Comparison of ENCODE assay signal across 14 cellular contexts in genomic region chr2:131514408-131515166, GRCh38. TPM values are rescaled to one million over a fixed set of nuclear protein-coding genes. Genes with fewer than 3 reads are reported as not detected.
A peak's percentile ranks its signal among the peaks of the same experiment; 100 is the strongest.
DNase-seq lines count a peak whose midpoint lies in the region; ATAC-seq and TF ChIP-seq lines count a peak whose summit lies in the region.
"Not testable (repeated sequence)": the region's sequence is repeated elsewhere in the genome, so short reads cannot be mapped to it uniquely, and the experiment has no call there.
"Had no signal": no experiment of that assay in that cellular context is flagged by ENCODE, and none has a peak within 500 bp of the region (broad histone marks: within the 10 kb centered on the region; RNA-seq: fewer than 3 reads in every experiment).

No MANE protein-coding gene starts in this region.

- POLR2A ChIA-PET in CD8-positive, alpha-beta T cell (lab: Charles Lee); activated CD4-positive, alpha-beta memory T cell treated with anti-CD3 and anti-CD28 coated beads, Interleukin-2, amount 10 ng/mL, durations not matched to agents 7 days and 5 days (lab: Charles Lee): not testable (repeated sequence)

- not testable (repeated sequence) for H3K4me3 ChIP-seq in CD8-positive, alpha-beta T cell (ENCODE audit: low read depth, low read length)

- H3K36me3 ChIP-seq in CD8-positive, alpha-beta T cell (ENCODE audit: insufficient read depth, low read length), result not testable (repeated sequence)

- H3K27me3 Mint-ChIP-seq in CD8-positive, alpha-beta T cell (ENCODE audit: low read depth); activated CD4-positive, alpha-beta memory T cell treated with anti-CD3 and anti-CD28 coated beads, Interleukin-2, amount 10 ng/mL, durations not matched to agents 7 days and 5 days; memory B cell: not testable (repeated sequence)

- H3K27me3 ChIP-seq in CD8-positive, alpha-beta T cell (ENCODE audit: insufficient read depth, low read length), result not testable (repeated sequence)

- H3K4me3 Mint-ChIP-seq in CD8-positive, alpha-beta T cell; activated CD4-positive, alpha-beta memory T cell treated with anti-CD3 and anti-CD28 coated beads, Interleukin-2, amount 10 ng/mL, durations not matched to agents 7 days and 5 days; memory B cell: not testable (repeated sequence)

- not testable (repeated sequence) for TF ChIP-seq CTCF in CD8-positive, alpha-beta T cell (IDR thresholded peaks at IDR 0.05)

- ATAC-seq in CD8-positive, alpha-beta T cell, result not testable (repeated sequence)
- ATAC-seq in GM18868 (IDR thresholded peaks at IDR 0.05; ENCODE audit: unreplicated experiment) (peak; percentile 81), GM19467 (IDR thresholded peaks at IDR 0.05; ENCODE audit: unreplicated experiment) (peak; percentile 55), HG02588 (IDR thresholded peaks at IDR 0.05; ENCODE audit: unreplicated experiment) (peak; percentile 80), HG03045 (IDR thresholded peaks at IDR 0.05; ENCODE audit: unreplicated experiment) (peak; percentile 68), HG03457 (IDR thresholded peaks at IDR 0.05; ENCODE audit: unreplicated experiment) (peak; percentile 82), memory B cell (ENCODE audit: low read depth) (peak; percentile 89)

- peaks cover 71% of the 10 kb centered on the region for H3K36me3 Mint-ChIP-seq in CD8-positive, alpha-beta T cell
- peaks cover 21% of the 10 kb centered on the region for H3K36me3 Mint-ChIP-seq in activated CD4-positive, alpha-beta memory T cell treated with anti-CD3 and anti-CD28 coated beads, Interleukin-2, amount 10 ng/mL, durations not matched to agents 7 days and 5 days (ENCODE audit: low read depth)
- H3K36me3 Mint-ChIP-seq in memory B cell, result peaks cover 14% of the 10 kb centered on the region

- CTCF ChIA-PET in CD8-positive, alpha-beta T cell (lab: Charles Lee), result not testable (repeated sequence)
- CTCF ChIA-PET in activated CD4-positive, alpha-beta memory T cell treated with anti-CD3 and anti-CD28 coated beads, Interleukin-2, amount 10 ng/mL, durations not matched to agents 7 days and 5 days (lab: Charles Lee), result interaction anchor here (1.0 kb wide), 1 partner anchor 22 kb away, joined by 3 read pairs; no protein-coding TSS in a partner anchor

- H3K27ac Mint-ChIP-seq in CD8-positive, alpha-beta T cell, result peak overlapping the region; percentile 62
- peak overlapping the region; percentile 38 for H3K27ac Mint-ChIP-seq in activated CD4-positive, alpha-beta memory T cell treated with anti-CD3 and anti-CD28 coated beads, Interleukin-2, amount 10 ng/mL, durations not matched to agents 7 days and 5 days
- peak overlapping the region; percentile 75 for H3K27ac Mint-ChIP-seq in memory B cell

- H3K4me1 ChIP-seq in CD8-positive, alpha-beta T cell (ENCODE audit: insufficient read depth, low read length), result not testable (repeated sequence)

- not testable (repeated sequence) for H3K4me1 Mint-ChIP-seq in CD8-positive, alpha-beta T cell (ENCODE audit: low read depth); activated CD4-positive, alpha-beta memory T cell treated with anti-CD3 and anti-CD28 coated beads, Interleukin-2, amount 10 ng/mL, durations not matched to agents 7 days and 5 days
- H3K4me1 Mint-ChIP-seq in memory B cell, result peaks cover 20% of the 10 kb centered on the region

- H3K9me3 ChIP-seq in CD8-positive, alpha-beta T cell (ENCODE audit: low read length), result not testable (repeated sequence)

- intact Hi-C loops in CD8-positive, alpha-beta T cell (cut with DNase I, micrococcal nuclease), result not testable (repeated sequence)

- H3K27ac ChIP-seq in CD8-positive, alpha-beta T cell (ENCODE audit: low read depth, low read length), result not testable (repeated sequence)

- DNase-seq in CD8-positive, alpha-beta T cell; activated CD4-positive, alpha-beta memory T cell treated with anti-CD3 and anti-CD28 coated beads, Interleukin-2, amount 10 ng/mL, durations not matched to agents 7 days and 5 days: not testable (repeated sequence)
- DNase-seq in memory B cell (ENCODE audit: low spot score in 2 of 2), result peak in 1 of 2 donors; percentile 25

- not testable (repeated sequence) for H3K9me3 Mint-ChIP-seq in CD8-positive, alpha-beta T cell; activated CD4-positive, alpha-beta memory T cell treated with anti-CD3 and anti-CD28 coated beads, Interleukin-2, amount 10 ng/mL, durations not matched to agents 7 days and 5 days; memory B cell

RNA-seq across cellular contexts. Expression of gene CCDC74A, which starts 13.1 kb away (rescaled TPM):
- total RNA-seq in CD8-positive, alpha-beta T cell, result 1 to 10 TPM; 1.3 TPM
- 1 to 10 TPM; 4.5 to 5.2 TPM for total RNA-seq in activated CD4-positive, alpha-beta memory T cell treated with anti-CD3 and anti-CD28 coated beads, Interleukin-2, amount 10 ng/mL, durations not matched to agents 7 days and 5 days

RNA-seq across cellular contexts. Expression of gene MZT2A, which starts 22.4 kb away (rescaled TPM):
- 10 to 100 TPM; 54.7 to 55.5 TPM for total RNA-seq in CD8-positive, alpha-beta T cell
- total RNA-seq in activated CD4-positive, alpha-beta memory T cell treated with anti-CD3 and anti-CD28 coated beads, Interleukin-2, amount 10 ng/mL, durations not matched to agents 7 days and 5 days, result 100 to 1,000 TPM; 249 to 267 TPM

RNA-seq across cellular contexts. Expression of gene TUBA3D, which starts 38.7 kb away (rescaled TPM):
- not detected for total RNA-seq in CD8-positive, alpha-beta T cell
- not detected for total RNA-seq in activated CD4-positive, alpha-beta memory T cell treated with anti-CD3 and anti-CD28 coated beads, Interleukin-2, amount 10 ng/mL, durations not matched to agents 7 days and 5 days
- total RNA-seq: CD4-positive, CD25-positive, alpha-beta regulatory T cell; dermis microvascular lymphatic vessel endothelial cell; IMR-90; left lung; mucosa of descending colon; upper lobe of left lung had no signal

Comparison
In these comparisons a context has a peak if more than half of its experiments do, and no peak if none do; other contexts are left out.
1. RNA of gene MZT2A, which starts 22.4 kb away (total RNA-seq): 249 to 267 TPM in activated CD4-positive, alpha-beta memory T cell treated with anti-CD3 and anti-CD28 coated beads, Interleukin-2, amount 10 ng/mL, durations not matched to agents 7 days and 5 days; 54.7 to 55.5 TPM in CD8-positive, alpha-beta T cell; every median in the first group is over 4 times any median in the second.
2. Peak in every context shown above with its lines, with median percentiles within 50 percentile points of each other: H3K27ac Mint-ChIP-seq.